8 cellular contexts compared by ENCODE assay signal in genomic region chr13:90868321-90868920, GRCh38.
DNase-seq lines count a peak whose midpoint lies in the region; ATAC-seq and TF ChIP-seq lines count a peak whose summit lies in the region.
"Had no signal": no experiment of that assay in that cellular context is flagged by ENCODE, and none has a peak within 500 bp of the region (broad histone marks: within the 10 kb centered on the region; RNA-seq: fewer than 3 reads in every experiment).

No MANE protein-coding gene starts in this region.

- no peak overlapping the region for H3K27ac Mint-ChIP-seq in activated T-cell treated with anti-CD3 and anti-CD28 coated beads, Interleukin-2, amount 50 U/mL, for 24 hours

- H3K27me3 Mint-ChIP-seq in activated T-cell treated with anti-CD3 and anti-CD28 coated beads, Interleukin-2, amount 50 U/mL, for 24 hours = no peaks in the 10 kb centered on the region

- ATAC-seq in GM21528 (IDR thresholded peaks at IDR 0.05; ENCODE audit: low FRiP score, unreplicated experiment) (no peak), GM18870 (IDR thresholded peaks at IDR 0.05; ENCODE audit: unreplicated experiment) (no peak)

- peaks cover 2% of the 10 kb centered on the region for H3K9me3 Mint-ChIP-seq in activated T-cell treated with anti-CD3 and anti-CD28 coated beads, Interleukin-2, amount 50 U/mL, for 24 hours

- TF ChIP-seq CTCF in GM10266 (IDR thresholded peaks at IDR 0.05; ENCODE audit: control insufficient read depth, insufficient read depth, low read depth, missing control alignments) (peak; percentile 56), dorsolateral prefrontal cortex (IDR thresholded peaks at IDR 0.05 in 54 of 56, conservative IDR thresholded peaks at IDR 0.05 in 2 of 56; ENCODE audit: low read depth in 1 of 56, partially characterized antibody in 56 of 56) (peak; percentile 45 to 82 (median 72))

- intact Hi-C loops in dorsolateral prefrontal cortex (cut with DNase I) = no loop called here

- DNase-seq in GM10266 (ENCODE audit: extremely low spot score) = no peak
- peak; percentile 4 for DNase-seq in M059J (ENCODE audit: low read depth)
- no peak for DNase-seq in dorsolateral prefrontal cortex
- peak; percentile 18 for DNase-seq in pons (ENCODE audit: low spot score)
- DNase-seq in activated T-cell treated with anti-CD3 and anti-CD28 coated beads, Interleukin-2, amount 50 U/mL, for 24 hours = no peak

- H3K4me3 Mint-ChIP-seq in activated T-cell treated with anti-CD3 and anti-CD28 coated beads, Interleukin-2, amount 50 U/mL, for 24 hours = no peak overlapping the region

- H3K4me1 Mint-ChIP-seq in activated T-cell treated with anti-CD3 and anti-CD28 coated beads, Interleukin-2, amount 50 U/mL, for 24 hours (ENCODE audit: low read depth) = no peaks in the 10 kb centered on the region

- no peaks in the 10 kb centered on the region for H3K36me3 Mint-ChIP-seq in activated T-cell treated with anti-CD3 and anti-CD28 coated beads, Interleukin-2, amount 50 U/mL, for 24 hours (ENCODE audit: low read depth)

- no peaks in the 10 kb centered on the region for H3K27me3 ChIP-seq in dorsolateral prefrontal cortex
- H3K27me3 ChIP-seq: SJCRH30 had no signal

- H3K4me3 ChIP-seq in dorsolateral prefrontal cortex = no peak overlapping the region
- H3K4me3 ChIP-seq: SJCRH30 had no signal

- H3K27ac ChIP-seq in dorsolateral prefrontal cortex = no peak overlapping the region
- H3K27ac ChIP-seq: SJCRH30 had no signal

Comparison
In these comparisons a context has a peak if more than half of its experiments do, and no peak if none do; other contexts are left out.
1. DNase-seq: peak in M059J (single experiment) and pons (single experiment); none in GM10266 (single experiment), dorsolateral prefrontal cortex (0 of 10) and activated T-cell treated with anti-CD3 and anti-CD28 coated beads, Interleukin-2, amount 50 U/mL, for 24 hours (single experiment).